Comparison of ENCODE assay signal across 8 cellular contexts in the genomic region with DNA sequence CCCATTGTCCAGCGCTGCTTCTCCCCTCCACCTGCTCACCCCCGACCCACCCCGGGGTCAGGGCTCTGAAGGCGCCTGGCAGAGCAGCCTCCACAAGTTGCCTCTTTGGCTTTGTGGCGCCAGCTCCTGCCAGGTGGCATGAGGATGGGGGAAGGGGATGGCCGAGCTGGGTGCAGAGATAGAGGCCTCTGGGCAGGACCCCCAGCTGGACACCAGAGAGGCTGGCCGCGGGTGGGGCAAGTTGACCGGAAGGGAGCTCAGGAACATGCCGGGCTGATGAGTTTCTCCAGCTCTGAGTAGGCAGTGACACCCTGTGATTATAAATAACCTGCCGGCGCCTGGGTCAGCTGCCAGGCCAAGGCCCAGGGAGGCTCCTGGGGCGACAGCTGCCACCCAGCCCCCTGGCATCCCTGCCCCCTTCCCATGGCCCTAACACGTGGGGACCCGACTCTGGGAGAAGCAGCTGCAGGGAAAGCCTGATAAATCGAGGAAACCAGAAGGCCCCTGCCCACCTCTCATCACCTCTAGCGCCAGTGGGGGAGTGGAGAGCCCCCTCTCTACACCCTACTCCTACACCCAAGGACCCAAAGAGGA. TPM values are rescaled to one million over a fixed set of nuclear protein-coding genes. Genes with fewer than 3 reads are reported as not detected.
DNase-seq lines count a peak whose midpoint lies in the region; ATAC-seq and TF ChIP-seq lines count a peak whose summit lies in the region.

No MANE protein-coding gene starts in this region.

- peaks cover 0 to 21% (median 7%) of the 10 kb centered on the region in 11 experiments; a peak in 7 of 22 replicates for H4K20me1 ChIP-seq in BLaER1 treated with 17β-estradiol and CSF1 and Interleukin-3, amounts not matched to agents 10 nM and 100 nM

- H3K27me3 ChIP-seq in BLaER1 treated with 17β-estradiol and CSF1 and Interleukin-3, amounts not matched to agents 10 nM and 100 nM = peaks cover 0 to 13% (median 0%) of the 10 kb centered on the region in 11 experiments; a peak in 4 of 22 replicates

- peaks cover 7 to 15% (median 10%) of the 10 kb centered on the region in 11 experiments; a peak in 18 of 22 replicates for H3K9me3 ChIP-seq in BLaER1 treated with 17β-estradiol and CSF1 and Interleukin-3, amounts not matched to agents 10 nM and 100 nM (replicated peaks in 1 of 11)
- H3K9me3 ChIP-seq in mucosa of descending colon = peaks cover 6% of the 10 kb centered on the region

- no peak for TF ChIP-seq CTCF in cardiac fibroblast (IDR thresholded peaks at IDR 0.05; ENCODE audit: low read depth, low read length)
- no peak for TF ChIP-seq CTCF in mucosa of descending colon (IDR thresholded peaks at IDR 0.05)

- peak overlapping the region; percentile 49 to 74 (median 64) for H3K4me3 ChIP-seq in BLaER1 treated with 17β-estradiol and CSF1 and Interleukin-3, amounts not matched to agents 10 nM and 100 nM
- peak overlapping the region; percentile 58 for H3K4me3 ChIP-seq in cardiac fibroblast (replicated peaks in 1 of 2; ENCODE audit: low read depth in 2 of 2, low read length in 2 of 2)
- H3K4me3 ChIP-seq in mucosa of descending colon = no peak overlapping the region

- TF ChIP-seq EP300 in Ishikawa (IDR thresholded peaks at IDR 0.05; ENCODE audit: borderline replicate concordance) = no peak

- H3K4me1 ChIP-seq in BLaER1 treated with 17β-estradiol and CSF1 and Interleukin-3, amounts not matched to agents 10 nM and 100 nM = peaks cover 21 to 73% (median 57%) of the 10 kb centered on the region in 10 experiments
- H3K4me1 ChIP-seq in mucosa of descending colon (ENCODE audit: low read depth) = peaks cover 8% of the 10 kb centered on the region

- H3K36me3 ChIP-seq in BLaER1 treated with 17β-estradiol and CSF1 and Interleukin-3, amounts not matched to agents 10 nM and 100 nM = peaks cover 0 to 11% (median 0%) of the 10 kb centered on the region in 11 experiments; a peak in 2 of 22 replicates
- no peaks in the 10 kb centered on the region for H3K36me3 ChIP-seq in mucosa of descending colon (ENCODE audit: low read depth)

- peak overlapping the region; percentile 90 to 100 (median 97) for H3K4me2 ChIP-seq in BLaER1 treated with 17β-estradiol and CSF1 and Interleukin-3, amounts not matched to agents 10 nM and 100 nM

- ATAC-seq in mucosa of descending colon (peak; percentile 28), HG02759 (IDR thresholded peaks at IDR 0.05; ENCODE audit: unreplicated experiment) (no peak)

- H3K27ac ChIP-seq in BLaER1 treated with 17β-estradiol and CSF1 and Interleukin-3, amounts not matched to agents 10 nM and 100 nM = peak overlapping the region in 8 of 11 experiments; percentile 49 to 64 (median 57); a peak in 13 of 22 replicates

- peak overlapping the region in 10 of 11 experiments; percentile 33 to 77 (median 72); a peak in 21 of 22 replicates for H3K9ac ChIP-seq in BLaER1 treated with 17β-estradiol and CSF1 and Interleukin-3, amounts not matched to agents 10 nM and 100 nM

- DNase-seq in cardiac fibroblast (ENCODE audit: low read depth in 2 of 2) (peak in 1 of 2 donors; percentile 14), mucosa of descending colon (peak in 1 of 3 donors; percentile 58), NCI-H226 (no peak), CD1c-positive myeloid dendritic cell (ENCODE audit: extremely low spot score) (no peak), NCI-H345 (lab: John Stamatoyannopoulos, UW) (no peak)

- intact Hi-C loops in mucosa of descending colon (cut with DNase I, micrococcal nuclease) = no loop called here

- no peak for TF ChIP-seq RAD21 in Ishikawa (IDR thresholded peaks at IDR 0.05; ENCODE audit: low read depth)

TF ChIP-seq in Ishikawa, 13 proteins besides CTCF, POLR2A, EP300 and RAD21:
- TF ChIP-seq ZBTB7A (IDR thresholded peaks at IDR 0.05; ENCODE audit: low read depth) = peak; percentile 75
- TF ChIP-seq, protein P1, sequence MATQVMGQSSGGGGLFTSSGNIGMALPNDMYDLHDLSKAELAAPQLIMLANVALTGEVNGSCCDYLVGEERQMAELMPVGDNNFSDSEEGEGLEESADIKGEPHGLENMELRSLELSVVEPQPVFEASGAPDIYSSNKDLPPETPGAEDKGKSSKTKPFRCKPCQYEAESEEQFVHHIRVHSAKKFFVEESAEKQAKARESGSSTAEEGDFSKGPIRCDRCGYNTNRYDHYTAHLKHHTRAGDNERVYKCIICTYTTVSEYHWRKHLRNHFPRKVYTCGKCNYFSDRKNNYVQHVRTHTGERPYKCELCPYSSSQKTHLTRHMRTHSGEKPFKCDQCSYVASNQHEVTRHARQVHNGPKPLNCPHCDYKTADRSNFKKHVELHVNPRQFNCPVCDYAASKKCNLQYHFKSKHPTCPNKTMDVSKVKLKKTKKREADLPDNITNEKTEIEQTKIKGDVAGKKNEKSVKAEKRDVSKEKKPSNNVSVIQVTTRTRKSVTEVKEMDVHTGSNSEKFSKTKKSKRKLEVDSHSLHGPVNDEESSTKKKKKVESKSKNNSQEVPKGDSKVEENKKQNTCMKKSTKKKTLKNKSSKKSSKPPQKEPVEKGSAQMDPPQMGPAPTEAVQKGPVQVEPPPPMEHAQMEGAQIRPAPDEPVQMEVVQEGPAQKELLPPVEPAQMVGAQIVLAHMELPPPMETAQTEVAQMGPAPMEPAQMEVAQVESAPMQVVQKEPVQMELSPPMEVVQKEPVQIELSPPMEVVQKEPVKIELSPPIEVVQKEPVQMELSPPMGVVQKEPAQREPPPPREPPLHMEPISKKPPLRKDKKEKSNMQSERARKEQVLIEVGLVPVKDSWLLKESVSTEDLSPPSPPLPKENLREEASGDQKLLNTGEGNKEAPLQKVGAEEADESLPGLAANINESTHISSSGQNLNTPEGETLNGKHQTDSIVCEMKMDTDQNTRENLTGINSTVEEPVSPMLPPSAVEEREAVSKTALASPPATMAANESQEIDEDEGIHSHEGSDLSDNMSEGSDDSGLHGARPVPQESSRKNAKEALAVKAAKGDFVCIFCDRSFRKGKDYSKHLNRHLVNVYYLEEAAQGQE (IDR thresholded peaks at IDR 0.05; ENCODE audit: low read depth) = no peak

RNA-seq across cellular contexts. Expression of a gene that starts 0.7 kb away (rescaled TPM):
- total RNA-seq in mucosa of descending colon = 1 to 10 TPM in 2 of 3 donors, under 1 TPM in 1; 0.73 to 2.6 (median 2.2) TPM

RNA-seq across cellular contexts. Expression of a gene that starts 26.6 kb away (rescaled TPM):
- 10 to 100 TPM; 29.3 to 41.3 (median 32.8) TPM for total RNA-seq in mucosa of descending colon

RNA-seq across cellular contexts. Expression of a gene that starts 26.8 kb away (rescaled TPM):
- total RNA-seq in mucosa of descending colon = 100 to 1,000 TPM; 162 to 297 (median 197) TPM

RNA-seq across cellular contexts. Expression of a gene that starts 28.5 kb away (rescaled TPM):
- total RNA-seq in mucosa of descending colon = 1 to 10 TPM in 2 of 3 donors, under 1 TPM in 1; 0.70 to 3.6 (median 1.1) TPM

RNA-seq across cellular contexts. Expression of a gene that starts 58.7 kb away (rescaled TPM):
- total RNA-seq in mucosa of descending colon = 10 to 100 TPM in 2 of 3 donors, 1 to 10 TPM in 1; 9.6 to 13.4 (median 13.1) TPM
